Comparison of ENCODE assay signal across 17 cellular contexts in genomic region chr11:68164437-68164836, GRCh38. TPM values are rescaled to one million over a fixed set of nuclear protein-coding genes. Genes with fewer than 3 reads are reported as not detected.
DNase-seq lines count a peak whose midpoint lies in the region; ATAC-seq, FAIRE-seq and TF ChIP-seq lines count a peak whose summit lies in the region.
"Had no signal": no experiment of that assay in that cellular context is flagged by ENCODE, and none has a peak within 500 bp of the region (broad histone marks: within the 10 kb centered on the region; RNA-seq: fewer than 3 reads in every experiment).

No MANE protein-coding gene starts in this region.

- intact Hi-C loops in IMR-90 (cut with micrococcal nuclease) = no loop called here

- no peaks in the 10 kb centered on the region for H3K9me2 ChIP-seq in Karpas-422 (replicated peaks; ENCODE audit: insufficient read depth, low read length)

- H2AK9ac ChIP-seq in IMR-90 (replicated peaks; ENCODE audit: low read depth, low read length, poor library complexity) = no peak overlapping the region

- H3K27me3 ChIP-seq in IMR-90 (ENCODE audit: control insufficient read depth, insufficient read depth, low read length) (no peaks in the 10 kb centered on the region), bronchial epithelial cell (ENCODE audit: control insufficient read depth, insufficient read depth, low read length) (no peaks in the 10 kb centered on the region), Karpas-422 (ENCODE audit: low read length) (no peaks in the 10 kb centered on the region)
- H3K27me3 ChIP-seq: esophagus squamous epithelium had no signal

- ATAC-seq in IMR-90 (ENCODE audit: low read depth) = peak; percentile 92
- ATAC-seq in HG03565 (IDR thresholded peaks at IDR 0.05; ENCODE audit: unreplicated experiment) = no peak
- ATAC-seq: left lobe of liver had no signal

- H2BK15ac ChIP-seq in IMR-90 (ENCODE audit: low read depth, low read length) = no peak overlapping the region

- TF ChIP-seq POLR2A in IMR-90 (IDR thresholded peaks at IDR 0.05; ENCODE audit: low read depth, low read length) = no peak

- peak; percentile 28 for DNase-seq in Caki2 (ENCODE audit: low read depth)
- DNase-seq in IMR-90 = peak; percentile 66
- DNase-seq in bronchial epithelial cell (ENCODE audit: low read depth) = peak; percentile 83
- DNase-seq in kidney tubule cell (ENCODE audit: low spot score) = peak; percentile 66
- DNase-seq in SKM-1 (lab: John Stamatoyannopoulos, UW; ENCODE audit: unreplicated experiment) = no peak
- no peak for DNase-seq in Karpas-422
- DNase-seq in D721Med (ENCODE audit: insufficient read length, low spot score) = no peak
- DNase-seq: activated CD4-positive, alpha-beta T cell treated with anti-CD3 and anti-CD28 coated beads for 48 hours; activated T-cell treated with anti-CD3 and anti-CD28 coated beads for 4 hours; cortex of kidney; esophagus squamous epithelium; hypothalamus; naive B cell; NCI-H1436 treated with DMSO at 0.1 percent for 48 hours had no signal

- H3K4me3 ChIP-seq in IMR-90 (ENCODE audit: insufficient read depth, low read depth, low read length) = no peak overlapping the region
- no peak overlapping the region for H3K4me3 ChIP-seq in bronchial epithelial cell (ENCODE audit: low read depth, low read length)
- no peak overlapping the region for H3K4me3 ChIP-seq in Karpas-422 (ENCODE audit: low read length)
- H3K4me3 ChIP-seq: esophagus squamous epithelium had no signal

- H3K27ac ChIP-seq in IMR-90 (ENCODE audit: insufficient read depth, low read length) (no peak overlapping the region), Karpas-422 (ENCODE audit: low read length) (no peak overlapping the region)
- H3K27ac ChIP-seq: esophagus squamous epithelium, KMS-11 had no signal

- peaks cover 33% of the 10 kb centered on the region for H3K9me1 ChIP-seq in IMR-90 (ENCODE audit: insufficient read depth, low read length)

- H4K91ac ChIP-seq in IMR-90 (ENCODE audit: insufficient read depth, low read depth, low read length) = no peak overlapping the region

- H3K4me1 ChIP-seq in IMR-90 (ENCODE audit: control insufficient read depth, insufficient read depth, low read length) (no peaks in the 10 kb centered on the region), Karpas-422 (ENCODE audit: low read length) (peaks cover 4% of the 10 kb centered on the region)

- no peak overlapping the region for H4K5ac ChIP-seq in IMR-90 (ENCODE audit: low read depth, low read length)

- H3K9ac ChIP-seq in IMR-90 (ENCODE audit: low read depth, low read length) = no peak overlapping the region
- H3K9ac ChIP-seq in Karpas-422 (ENCODE audit: low read length) = no peak overlapping the region
- H3K9ac ChIP-seq: KMS-11 had no signal

- no peak overlapping the region for H2BK5ac ChIP-seq in IMR-90 (ENCODE audit: low read depth, low read length, poor library complexity, severe bottlenecking)

- H4K20me1 ChIP-seq in IMR-90 (ENCODE audit: insufficient read depth, low read length) = peaks cover 6% of the 10 kb centered on the region; the same call in 1 of the 2 replicates
- no peaks in the 10 kb centered on the region for H4K20me1 ChIP-seq in Karpas-422 (ENCODE audit: insufficient read depth, low read depth, low read length)

- no TSS peak for BruUV-seq in IMR-90 (replicated peaks; lab: Mats Ljungman, UMichigan)

- POLR2A ChIA-PET in IMR-90 (lab: Charles Lee; ENCODE audit: unreplicated experiment) = no interaction called here

- H2AFZ ChIP-seq in IMR-90 (replicated peaks; ENCODE audit: low read length, poor library complexity) = no peak overlapping the region
- H2AFZ ChIP-seq in Karpas-422 (ENCODE audit: low read length) = no peak overlapping the region

- FAIRE-seq in bronchial epithelial cell (lab: Jason Lieb, UNC) (no peak), D721Med (lab: Jason Lieb, UNC) (no peak)

- no CpG with 5 or more reads among the region's 2 CpGs for WGBS in IMR-90 (ENCODE audit: extremely low coverage in 2 of 2, insufficient read length in 1 of 2), 2 experiments

- H3K18ac ChIP-seq in IMR-90 (ENCODE audit: low read depth, low read length) = no peak overlapping the region

- in situ Hi-C loops in Caki2 (cut with HindIII; ENCODE audit: low pct_unique_long_range_greater_than_20kb, low sequenced_read_pairs) = no loop called here
- in situ Hi-C loops in IMR-90 (cut with MboI; ENCODE audit: low sequenced_read_pairs) = no loop called here

- no peak overlapping the region for H3K14ac ChIP-seq in IMR-90 (replicated peaks; ENCODE audit: low read depth, low read length)

- no peak for TF ChIP-seq RAD21 in IMR-90 (IDR thresholded peaks at IDR 0.05; ENCODE audit: low read length)

- peaks cover 0 to 12% of the 10 kb centered on the region in 2 experiments; a peak in 1 of 4 replicates for H3K79me1 ChIP-seq in IMR-90 (ENCODE audit: low read depth in 1 of 2, low read length in 2 of 2)

- H3K4me2 ChIP-seq in IMR-90 (ENCODE audit: low read depth, low read length) (no peak overlapping the region), Karpas-422 (ENCODE audit: low read depth, low read length, poor library complexity, severe bottlenecking) (no peak overlapping the region)
- H3K4me2 ChIP-seq: KMS-11 had no signal

- H2BK120ac ChIP-seq in IMR-90 (ENCODE audit: low read depth, low read length) = no peak overlapping the region

- H4K8ac ChIP-seq in IMR-90 (ENCODE audit: low read depth in 2 of 2, low read length in 2 of 2) = no peak overlapping the region

- H2AK5ac ChIP-seq in IMR-90 (ENCODE audit: low read depth, low read length) = no peak overlapping the region

- H3K23ac ChIP-seq in IMR-90 (ENCODE audit: low read depth, low read length) = no peak overlapping the region

- dilution Hi-C loops in IMR-90 (cut with HindIII; ENCODE audit: low sequenced_read_pairs, unreplicated experiment) = no loop called here

- H2BK20ac ChIP-seq in IMR-90 (ENCODE audit: low read depth, low read length) = no peak overlapping the region

- H3K56ac ChIP-seq in IMR-90 (ENCODE audit: extremely low read depth, insufficient read depth, low read length) = no peak overlapping the region

- CTCF ChIA-PET in IMR-90 (lab: Yijun Ruan, JAX) = no interaction called here

- H3K4ac ChIP-seq in IMR-90 (ENCODE audit: low read depth, low read length) = no peak overlapping the region

- H3K79me2 ChIP-seq in Karpas-422 (ENCODE audit: low read length) = no peaks in the 10 kb centered on the region

- H3K9me3 ChIP-seq in IMR-90 (ENCODE audit: control insufficient read depth, insufficient read depth, low read length) = no peaks in the 10 kb centered on the region
- H3K9me3 ChIP-seq in Karpas-422 (ENCODE audit: low read length) = no peaks in the 10 kb centered on the region
- H3K9me3 ChIP-seq: esophagus squamous epithelium had no signal

- peaks cover 39% of the 10 kb centered on the region for H3K36me3 ChIP-seq in IMR-90 (ENCODE audit: control insufficient read depth, insufficient read depth, low read length)
- H3K36me3 ChIP-seq in bronchial epithelial cell (ENCODE audit: control insufficient read depth, insufficient read depth, low read length) = peaks cover 12% of the 10 kb centered on the region
- H3K36me3 ChIP-seq in Karpas-422 (ENCODE audit: insufficient read depth, low read length) = peaks cover 20% of the 10 kb centered on the region; the same call in 1 of the 2 replicates

- no peak for TF ChIP-seq CTCF in IMR-90 (conservative IDR thresholded peaks at IDR 0.05; ENCODE audit: low read depth, low read length)
- no peak for TF ChIP-seq CTCF in bronchial epithelial cell (IDR thresholded peaks at IDR 0.05; ENCODE audit: insufficient read depth, low read length, severe bottlenecking)
- TF ChIP-seq CTCF in D721Med (IDR thresholded peaks at IDR 0.05; ENCODE audit: insufficient read depth, missing control alignments) = no peak

TF ChIP-seq in IMR-90, 13 proteins besides CTCF, POLR2A, EP300 and RAD21:
- TF ChIP-seq MXI1 (IDR thresholded peaks at IDR 0.05; ENCODE audit: borderline replicate concordance, low read depth, low read length) (no peak), CEBPB (IDR thresholded peaks at IDR 0.05; ENCODE audit: low read depth, low read length) (peak; percentile 7; the same call in 1 of the 2 replicates), USF2 (IDR thresholded peaks at IDR 0.05; ENCODE audit: low read depth, low read length) (no peak)

RNA-seq across cellular contexts. Expression of gene CHKA, which starts 43.2 kb away (rescaled TPM):
- total RNA-seq in Caki2 (2014; rRNA removed; shearing (Covaris generic); ENCODE audit: low replicate concordance) = 24.0 and 41.2 TPM in 2 replicates
- total RNA-seq in IMR-90 (2012; rRNA removed) = 4.5 and 6.7 TPM in 2 replicates
- polyA plus RNA-seq in IMR-90 (2012; rRNA removed) = 6.9 and 8.4 TPM in 2 replicates
- polyA plus RNA-seq in IMR-90 (2012; cell fraction: cytosol; rRNA removed) = 3.5 and 3.9 TPM in 2 replicates
- polyA plus RNA-seq in IMR-90 (2012; cell fraction: nucleus; rRNA removed; ENCODE audit: low replicate concordance) = 32.6 and 52.6 TPM in 2 replicates
- 4.7 and 7.4 TPM in 2 replicates for total RNA-seq in bronchial epithelial cell
- total RNA-seq in Karpas-422 (2014; rRNA removed; shearing (Covaris generic); ENCODE audit: low replicate concordance) = 35.8 and 51.3 TPM in 2 replicates

RNA-seq across cellular contexts. Expression of gene KMT5B, which starts 48.7 kb away (rescaled TPM):
- total RNA-seq in Caki2 (2014; rRNA removed; shearing (Covaris generic); ENCODE audit: low replicate concordance) = 2.2 and 3.8 TPM in 2 replicates
- total RNA-seq in IMR-90 (2012; rRNA removed) (13.4 and 26.1 TPM in 2 replicates), bronchial epithelial cell (35.8 and 44.8 TPM in 2 replicates)
- 9.6 and 11.2 TPM in 2 replicates for polyA plus RNA-seq in IMR-90 (2012; rRNA removed)
- 2.9 and 4.4 TPM in 2 replicates for polyA plus RNA-seq in IMR-90 (2012; cell fraction: cytosol; rRNA removed)
- polyA plus RNA-seq in IMR-90 (2012; cell fraction: nucleus; rRNA removed; ENCODE audit: low replicate concordance) = 5.9 and 30.5 TPM in 2 replicates
- 20.9 and 21.2 TPM in 2 replicates for total RNA-seq in Karpas-422 (2014; rRNA removed; shearing (Covaris generic); ENCODE audit: low replicate concordance)

Comparison
In these comparisons a context has a peak if more than half of its experiments do, and no peak if none do; other contexts are left out.
1. DNase-seq: peak in Caki2 (single experiment), IMR-90 (single experiment), bronchial epithelial cell (single experiment) and kidney tubule cell (single experiment); none in SKM-1 (single experiment), Karpas-422 (single experiment) and D721Med (single experiment).